In the genomic region with DNA sequence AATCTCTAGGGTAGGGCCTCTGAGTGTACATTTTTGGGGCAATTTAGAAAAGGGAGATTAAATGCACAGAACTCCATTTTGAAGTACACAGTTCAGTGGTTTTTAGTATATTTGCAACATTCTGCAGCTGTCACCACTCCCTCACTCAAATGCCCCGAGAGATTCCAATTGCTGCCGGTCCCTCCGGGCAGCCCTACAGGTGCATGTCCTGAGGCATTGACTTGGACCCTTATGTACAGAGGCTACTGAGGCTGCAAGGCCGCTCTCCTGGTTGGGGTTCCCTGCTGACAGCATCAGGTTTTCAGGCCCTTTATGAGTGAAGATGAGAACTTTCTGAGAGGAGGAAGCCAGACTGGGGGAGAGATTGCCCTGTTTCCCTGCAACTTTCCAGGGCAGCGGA, we compare ENCODE assay signal across 19 cellular contexts. TPM values are rescaled to one million over a fixed set of nuclear protein-coding genes. Genes with fewer than 3 reads are reported as not detected.
DNase-seq lines count a peak whose midpoint lies in the region; ATAC-seq and TF ChIP-seq lines count a peak whose summit lies in the region.
"Had no signal": no experiment of that assay in that cellular context is flagged by ENCODE, and none has a peak within 500 bp of the region (broad histone marks: within the 10 kb centered on the region; RNA-seq: fewer than 3 reads in every experiment).

No MANE protein-coding gene starts in this region.

- in situ Hi-C loops in GM23248 (cut with MboI) = no loop called here

- peaks cover 100% of the 10 kb centered on the region for H3K79me2 ChIP-seq in GM23248 (ENCODE audit: insufficient read depth)

- no peak overlapping the region for H2BK120ac ChIP-seq in mesenchymal stem cell (ENCODE audit: low read depth, low read length)

- no peak overlapping the region for H2AK5ac ChIP-seq in mesenchymal stem cell (ENCODE audit: low read length, severe bottlenecking)

- H3K9ac ChIP-seq in GM23248 (no peak overlapping the region), mesenchymal stem cell (ENCODE audit: low read length) (peak overlapping the region; percentile 72)
- H3K9ac ChIP-seq: KMS-11 had no signal

- no peak for TF ChIP-seq CTCF in VCaP (conservative IDR thresholded peaks at IDR 0.05)

- H3K4me2 ChIP-seq in GM23248 (ENCODE audit: unreplicated experiment) (no peak overlapping the region), mesenchymal stem cell (ENCODE audit: low read length, poor library complexity, severe bottlenecking) (no peak overlapping the region)
- H3K4me2 ChIP-seq: KMS-11 had no signal

- H4K91ac ChIP-seq in mesenchymal stem cell (ENCODE audit: low read length) = no peak overlapping the region

- no peak overlapping the region for H3K4me3 ChIP-seq in GM23248
- H3K4me3 ChIP-seq in mesenchymal stem cell (ENCODE audit: insufficient read depth in 1 of 2, low read depth in 1 of 2, low read length in 2 of 2) = no peak overlapping the region
- H3K4me3 ChIP-seq: HAP-1 had no signal

- no peak overlapping the region for H3K18ac ChIP-seq in mesenchymal stem cell (ENCODE audit: low read depth in 1 of 2, low read length in 2 of 2)

- H3K4me1 ChIP-seq in GM23248 (ENCODE audit: insufficient read depth) (peaks cover 45% of the 10 kb centered on the region), mesenchymal stem cell (ENCODE audit: control insufficient read depth, insufficient read depth, low read depth, low read length) (peaks cover 24% of the 10 kb centered on the region)

- no peak overlapping the region for H3K14ac ChIP-seq in mesenchymal stem cell (ENCODE audit: low read length in 2 of 2)

- no peak overlapping the region for H4K8ac ChIP-seq in mesenchymal stem cell (ENCODE audit: low read length)

- H3K36me3 Mint-ChIP-seq in stimulated activated effector memory CD8-positive, alpha-beta T cell treated with anti-CD3 and anti-CD28 coated beads, Interleukin-12 subunit alpha, Interleukin-12 subunit beta, amount 100 ng/mL, for 72 hours = no peaks in the 10 kb centered on the region
- no peaks in the 10 kb centered on the region for H3K36me3 Mint-ChIP-seq in stimulated activated naive B cell treated with anti-CD40 and anti-IgM and Interleukin-4, amounts not matched to agents 10 μg/mL and 1 μg/mL and 100 μg/mL, for 72 hours

- 77 to 81% methylated on average over 5 of the region's 5 CpGs for WGBS in GM23248 (ENCODE audit: low coverage in 1 of 2, low lambda C conversion rate in 2 of 2, missing lambda C conversion rate in 2 of 2), 2 experiments
- WGBS in mesenchymal stem cell = 93% methylated on average over 5 of the region's 5 CpGs

- H3F3A ChIP-seq in GM23248 (ENCODE audit: insufficient read depth) = peaks cover 13% of the 10 kb centered on the region

- H3K27me3 Mint-ChIP-seq in stimulated activated naive B cell treated with anti-CD40 and anti-IgM and Interleukin-4, amounts not matched to agents 10 μg/mL and 1 μg/mL and 100 μg/mL, for 72 hours = peaks cover 5 to 11% of the 10 kb centered on the region in 2 donors

- no peaks in the 10 kb centered on the region; the same call in 1 of the 2 replicates for H4K20me1 ChIP-seq in GM23248 (ENCODE audit: insufficient read depth)

- H2AFZ ChIP-seq in GM23248 (no peak overlapping the region), mesenchymal stem cell (ENCODE audit: low read depth, low read length) (no peak overlapping the region)

- H3K27me3 ChIP-seq in GM23248 (replicated peaks; ENCODE audit: insufficient read depth) (no peaks in the 10 kb centered on the region), mesenchymal stem cell (ENCODE audit: control insufficient read depth in 1 of 2, insufficient read depth in 1 of 2, low read length in 2 of 2) (no peaks in the 10 kb centered on the region)

- H3K9me3 ChIP-seq in GM23248 (ENCODE audit: low read depth) = no peaks in the 10 kb centered on the region
- no peaks in the 10 kb centered on the region for H3K9me3 ChIP-seq in mesenchymal stem cell (ENCODE audit: control insufficient read depth, low read length)
- H3K9me3 ChIP-seq: HAP-1 had no signal

- H3K79me1 ChIP-seq in mesenchymal stem cell (replicated peaks; ENCODE audit: low read length, poor library complexity, severe bottlenecking) = peaks cover 51% of the 10 kb centered on the region

- H3K4me1 Mint-ChIP-seq in stimulated activated effector memory CD8-positive, alpha-beta T cell treated with anti-CD3 and anti-CD28 coated beads, Interleukin-12 subunit alpha, Interleukin-12 subunit beta, amount 100 ng/mL, for 72 hours = peaks cover 5% of the 10 kb centered on the region
- H3K4me1 Mint-ChIP-seq in stimulated activated naive B cell treated with anti-CD40 and anti-IgM and Interleukin-4, amounts not matched to agents 10 μg/mL and 1 μg/mL and 100 μg/mL, for 72 hours = no peaks in the 10 kb centered on the region

- H3K4ac ChIP-seq in mesenchymal stem cell (ENCODE audit: low read depth in 1 of 2, low read length in 2 of 2) = no peak overlapping the region

- no peak overlapping the region for H2BK5ac ChIP-seq in mesenchymal stem cell (ENCODE audit: low read depth, low read length, poor library complexity, severe bottlenecking)

- H3K4me3 Mint-ChIP-seq in stimulated activated effector memory CD8-positive, alpha-beta T cell treated with anti-CD3 and anti-CD28 coated beads, Interleukin-12 subunit alpha, Interleukin-12 subunit beta, amount 100 ng/mL, for 72 hours = no peak overlapping the region
- H3K4me3 Mint-ChIP-seq in stimulated activated naive B cell treated with anti-CD40 and anti-IgM and Interleukin-4, amounts not matched to agents 10 μg/mL and 1 μg/mL and 100 μg/mL, for 72 hours = no peak overlapping the region

- H3K36me3 ChIP-seq in GM23248 (ENCODE audit: low read depth) (no peaks in the 10 kb centered on the region), mesenchymal stem cell (ENCODE audit: control insufficient read depth in 1 of 2, insufficient read depth in 2 of 2, low read depth in 1 of 2, low read length in 2 of 2) (peaks cover 3 to 35% of the 10 kb centered on the region in 2 experiments)
- H3K36me3 ChIP-seq: HAP-1 had no signal

- no peaks in the 10 kb centered on the region for H3K9me3 Mint-ChIP-seq in stimulated activated effector memory CD8-positive, alpha-beta T cell treated with anti-CD3 and anti-CD28 coated beads, Interleukin-12 subunit alpha, Interleukin-12 subunit beta, amount 100 ng/mL, for 72 hours
- H3K9me3 Mint-ChIP-seq in stimulated activated naive B cell treated with anti-CD40 and anti-IgM and Interleukin-4, amounts not matched to agents 10 μg/mL and 1 μg/mL and 100 μg/mL, for 72 hours = no peaks in the 10 kb centered on the region

- no peak overlapping the region for H2BK12ac ChIP-seq in mesenchymal stem cell (ENCODE audit: low read length in 2 of 2)

- no peak overlapping the region for H2BK15ac ChIP-seq in mesenchymal stem cell (ENCODE audit: low read depth, poor library complexity, severe bottlenecking)

- DNase-seq in GM23248 (no peak), mesenchymal stem cell (no peak), SKM-1 treated with dmso at 0.1 percent for 144 hours (lab: John Stamatoyannopoulos, UW; ENCODE audit: unreplicated experiment) (no peak), amniotic stem cell (lab: John Stamatoyannopoulos, UW) (no peak)
- no peak for DNase-seq in stimulated activated effector memory CD8-positive, alpha-beta T cell treated with anti-CD3 and anti-CD28 coated beads, Interleukin-12 subunit alpha, Interleukin-12 subunit beta, amount 100 ng/mL, for 72 hours (ENCODE audit: low spot score in 2 of 2)
- no peak for DNase-seq in stimulated activated naive B cell treated with anti-CD40 and anti-IgM and Interleukin-4, amounts not matched to agents 10 μg/mL and 1 μg/mL and 100 μg/mL, for 72 hours
- DNase-seq: ACHN, MV-4-11, NCI-H1694 treated with DMSO at 0.1 percent for 48 hours, NCI-H2107, NCI-H510A, NCI-H774, OCI-M1, RPMI8226, SIG-M5 had no signal

- H3K27ac ChIP-seq in GM23248 (0 out of 2 replicates have a peak overlapping the region, but pooled peaks have one; percentile 48), VCaP (peak overlapping the region; percentile 61), mesenchymal stem cell (ENCODE audit: low read length, poor library complexity, severe bottlenecking) (no peak overlapping the region)
- H3K27ac ChIP-seq: HL-60, KMS-11 had no signal

- H3K27ac Mint-ChIP-seq in stimulated activated effector memory CD8-positive, alpha-beta T cell treated with anti-CD3 and anti-CD28 coated beads, Interleukin-12 subunit alpha, Interleukin-12 subunit beta, amount 100 ng/mL, for 72 hours = peak overlapping the region; percentile 50
- no peak overlapping the region for H3K27ac Mint-ChIP-seq in stimulated activated naive B cell treated with anti-CD40 and anti-IgM and Interleukin-4, amounts not matched to agents 10 μg/mL and 1 μg/mL and 100 μg/mL, for 72 hours

- no peak for ATAC-seq in stimulated activated effector memory CD8-positive, alpha-beta T cell treated with anti-CD3 and anti-CD28 coated beads, Interleukin-12 subunit alpha, Interleukin-12 subunit beta, amount 100 ng/mL, for 72 hours
- no peak for ATAC-seq in stimulated activated naive B cell treated with anti-CD40 and anti-IgM and Interleukin-4, amounts not matched to agents 10 μg/mL and 1 μg/mL and 100 μg/mL, for 72 hours (replicated peaks)

- H3K23ac ChIP-seq in mesenchymal stem cell (ENCODE audit: low read length in 2 of 2) = peak overlapping the region in 1 of 2 experiments; percentile 11

- H3K9me2 ChIP-seq in GM23248 (ENCODE audit: insufficient read depth) = no peaks in the 10 kb centered on the region

RNA-seq across cellular contexts. Expression of gene SMAD6, which starts 39.6 kb away (rescaled TPM):
- total RNA-seq in GM23248 (2014; rRNA removed; shearing (Covaris generic)) = 24.0 and 32.9 TPM in 2 replicates
- 3.5 and 3.6 TPM in 2 replicates for polyA plus RNA-seq in GM23248 (2016; fragmentation: Nextera tagmentation; extraction: Ambion mirVana)
- polyA plus RNA-seq in mesenchymal stem cell (2013, experiment 1 of 2) = 5.5 TPM
- 5.6 TPM for polyA plus RNA-seq in mesenchymal stem cell (2013, experiment 2 of 2)
